In genomic region chr5:84242286-84242685, GRCh38 we compare ENCODE assay signal across 22 cellular contexts.
DNase-seq lines count a peak whose midpoint lies in the region; ATAC-seq and TF ChIP-seq lines count a peak whose summit lies in the region.
"Had no signal": no experiment of that assay in that cellular context is flagged by ENCODE, and none has a peak within 500 bp of the region (broad histone marks: within the 10 kb centered on the region; RNA-seq: fewer than 3 reads in every experiment).

No MANE protein-coding gene starts in this region.

- H3K4me3 Mint-ChIP-seq in stimulated activated naive CD8-positive, alpha-beta T cell treated with anti-CD3 and anti-CD28 coated beads, Interleukin-15, amount 100 ng/mL, for 72 hours, result no peak overlapping the region
- H3K4me3 Mint-ChIP-seq: activated naive CD8-positive, alpha-beta T cell treated with anti-CD3 and anti-CD28 coated beads, Interleukin-2, amount 10 ng/mL, durations not matched to agents 7 days and 5 days; H9; naive thymus-derived CD4-positive, alpha-beta T cell had no signal

- H3K9me3 Mint-ChIP-seq in stimulated activated naive CD8-positive, alpha-beta T cell treated with anti-CD3 and anti-CD28 coated beads, Interleukin-15, amount 100 ng/mL, for 72 hours, result no peaks in the 10 kb centered on the region
- H3K9me3 Mint-ChIP-seq: activated naive CD8-positive, alpha-beta T cell treated with anti-CD3 and anti-CD28 coated beads, Interleukin-2, amount 10 ng/mL, durations not matched to agents 7 days and 5 days; H9 had no signal

- no peaks in the 10 kb centered on the region for H3K36me3 ChIP-seq in osteoblast (ENCODE audit: insufficient read depth, low read length)
- H3K36me3 ChIP-seq: esophagus squamous epithelium, tibial artery had no signal

- peaks cover 18% of the 10 kb centered on the region for H3K79me2 ChIP-seq in osteoblast (ENCODE audit: insufficient read depth, low read length)

- peak overlapping the region; percentile 6 for H3K27ac ChIP-seq in osteoblast (ENCODE audit: low read depth, low read length)
- H3K27ac ChIP-seq: esophagus squamous epithelium, tibial artery had no signal

- H3K4me1 Mint-ChIP-seq in stimulated activated naive CD8-positive, alpha-beta T cell treated with anti-CD3 and anti-CD28 coated beads, Interleukin-15, amount 100 ng/mL, for 72 hours, result no peaks in the 10 kb centered on the region
- H3K4me1 Mint-ChIP-seq: activated naive CD8-positive, alpha-beta T cell treated with anti-CD3 and anti-CD28 coated beads, Interleukin-2, amount 10 ng/mL, durations not matched to agents 7 days and 5 days; naive thymus-derived CD4-positive, alpha-beta T cell had no signal

- H3K27ac Mint-ChIP-seq in stimulated activated naive CD8-positive, alpha-beta T cell treated with anti-CD3 and anti-CD28 coated beads, Interleukin-15, amount 100 ng/mL, for 72 hours, result no peak overlapping the region
- H3K27ac Mint-ChIP-seq: activated naive CD8-positive, alpha-beta T cell treated with anti-CD3 and anti-CD28 coated beads, Interleukin-2, amount 10 ng/mL, durations not matched to agents 7 days and 5 days; H9; naive thymus-derived CD4-positive, alpha-beta T cell had no signal

- no peaks in the 10 kb centered on the region for H4K20me1 ChIP-seq in osteoblast (ENCODE audit: insufficient read depth, low read length)

- no peaks in the 10 kb centered on the region for H3K27me3 ChIP-seq in osteoblast (ENCODE audit: insufficient read depth, low read length)
- H3K27me3 ChIP-seq: esophagus squamous epithelium, tibial artery had no signal

- TF ChIP-seq CTCF in AG10803 (conservative IDR thresholded peaks at IDR 0.05; ENCODE audit: low read length) (no peak), epithelial cell of esophagus (IDR thresholded peaks at IDR 0.05; ENCODE audit: insufficient read depth, low read depth, low read length, missing control alignments) (no peak), osteoblast (IDR thresholded peaks at IDR 0.05; ENCODE audit: extremely low read depth, low read depth, low read length) (no peak)

- no peak overlapping the region for H2AFZ ChIP-seq in osteoblast (ENCODE audit: low read length)

- DNase-seq in AG10803 (ENCODE audit: low read depth) (peak; percentile 86), LHCN-M2 (ENCODE audit: low read depth) (peak; percentile 41), epithelial cell of esophagus (ENCODE audit: low read depth) (peak; percentile 65), osteoblast (ENCODE audit: insufficient read length, low spot score, missing footprints) (peak; percentile 86), NCI-H2227 treated with DMSO at 0.1 percent for 48 hours (lab: John Stamatoyannopoulos, UW) (no peak)
- no peak for DNase-seq in stimulated activated naive CD8-positive, alpha-beta T cell treated with anti-CD3 and anti-CD28 coated beads, Interleukin-15, amount 100 ng/mL, for 72 hours
- DNase-seq: activated CD4-positive, alpha-beta T cell treated with anti-CD3 and anti-CD28 coated beads for 48 hours; activated naive CD8-positive, alpha-beta T cell treated with anti-CD3 and anti-CD28 coated beads, Interleukin-2, amount 10 ng/mL, durations not matched to agents 7 days and 5 days; dermis blood vessel endothelial cell; DMS 273 treated with DMSO at 0.1 percent for 48 hours; esophagus squamous epithelium; H9; naive thymus-derived CD4-positive, alpha-beta T cell; NCI-H1417 treated with DMSO at 0.1 percent for 48 hours; NCI-H446; retina; stimulated activated CD4-positive, alpha-beta T cell treated with anti-CD3 and anti-CD28 coated beads, Interleukin-2, amount 100 ng/mL, for 24 hours; T-helper 9 cell; tibial artery had no signal

- H3K27me3 Mint-ChIP-seq in stimulated activated naive CD8-positive, alpha-beta T cell treated with anti-CD3 and anti-CD28 coated beads, Interleukin-15, amount 100 ng/mL, for 72 hours, result no peaks in the 10 kb centered on the region
- H3K27me3 Mint-ChIP-seq: activated naive CD8-positive, alpha-beta T cell treated with anti-CD3 and anti-CD28 coated beads, Interleukin-2, amount 10 ng/mL, durations not matched to agents 7 days and 5 days; naive thymus-derived CD4-positive, alpha-beta T cell had no signal

- ATAC-seq in HG02588 (IDR thresholded peaks at IDR 0.05; ENCODE audit: unreplicated experiment) (no peak), GM18868 (IDR thresholded peaks at IDR 0.05; ENCODE audit: unreplicated experiment) (no peak)
- ATAC-seq in stimulated activated naive CD8-positive, alpha-beta T cell treated with anti-CD3 and anti-CD28 coated beads, Interleukin-15, amount 100 ng/mL, for 72 hours, result no peak
- ATAC-seq: K562; naive thymus-derived CD4-positive, alpha-beta T cell had no signal

- H3K9me3 ChIP-seq in osteoblast (ENCODE audit: low read depth, low read length), result no peaks in the 10 kb centered on the region
- H3K9me3 ChIP-seq: esophagus squamous epithelium, tibial artery had no signal

- peak overlapping the region; percentile 36 for H3K4me2 ChIP-seq in osteoblast (ENCODE audit: insufficient read depth, low read length)

- H3K4me1 ChIP-seq in osteoblast (ENCODE audit: insufficient read depth, low read length), result peaks cover 45% of the 10 kb centered on the region

- H3K4me3 ChIP-seq in AG10803 (ENCODE audit: low read length), result no peak overlapping the region
- no peak overlapping the region for H3K4me3 ChIP-seq in epithelial cell of esophagus (ENCODE audit: low read length)
- H3K4me3 ChIP-seq in osteoblast (ENCODE audit: insufficient read depth, low read length), result no peak overlapping the region
- H3K4me3 ChIP-seq: esophagus squamous epithelium, K562, tibial artery had no signal

Comparison
In these comparisons a context has a peak if more than half of its experiments do, and no peak if none do; other contexts are left out.
1. DNase-seq: peak in AG10803 (single experiment), LHCN-M2 (single experiment), epithelial cell of esophagus (single experiment) and osteoblast (single experiment); none in NCI-H2227 treated with DMSO at 0.1 percent for 48 hours (single experiment) and stimulated activated naive CD8-positive, alpha-beta T cell treated with anti-CD3 and anti-CD28 coated beads, Interleukin-15, amount 100 ng/mL, for 72 hours (0 of 2).